Comparison of ENCODE assay signal across 8 cellular contexts in the genomic region with DNA sequence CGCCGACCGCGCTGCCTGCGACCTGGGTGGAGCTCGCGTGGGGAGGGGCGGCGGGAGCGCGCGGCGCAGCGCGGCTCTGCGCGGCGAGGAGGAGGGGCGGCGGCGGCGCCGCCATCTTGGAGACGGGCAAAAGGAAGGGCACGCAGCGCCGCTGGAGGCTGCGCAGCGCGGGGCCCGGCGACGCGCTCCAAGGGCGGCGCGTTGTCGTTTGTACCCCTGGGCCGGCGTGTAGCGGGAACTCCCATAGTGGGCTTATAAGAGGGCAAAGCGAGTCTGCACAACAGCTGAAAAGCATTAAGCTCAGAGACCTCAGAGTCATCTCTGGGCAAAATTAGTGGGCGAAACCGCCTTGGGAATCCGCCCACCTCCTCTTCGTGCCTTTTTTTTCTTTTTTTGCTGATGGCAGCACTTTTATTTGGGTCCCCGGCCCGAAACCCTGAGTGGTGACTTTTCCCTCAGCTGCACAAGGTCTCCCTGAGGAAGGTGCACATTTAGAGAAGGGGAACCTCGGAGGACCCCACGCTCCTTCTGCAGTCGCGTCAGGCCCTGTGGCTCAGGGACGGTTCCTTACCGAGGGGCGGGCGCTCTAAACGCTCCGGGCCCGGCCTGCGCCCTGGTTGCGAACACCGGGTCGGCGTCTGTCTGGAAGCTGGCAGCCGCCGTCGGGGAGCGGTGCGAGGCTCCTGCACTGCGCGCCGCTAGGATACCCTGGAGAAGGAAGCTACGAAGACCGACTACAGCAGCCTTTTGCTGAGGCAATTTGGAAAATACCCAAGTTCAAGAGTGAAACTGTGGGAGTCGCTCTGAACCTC. TPM values are rescaled to one million over a fixed set of nuclear protein-coding genes. Genes with fewer than 3 reads are reported as not detected.
DNase-seq lines count a peak whose midpoint lies in the region; ATAC-seq and TF ChIP-seq lines count a peak whose summit lies in the region.

No MANE protein-coding gene starts in this region.

- peak overlapping the region; percentile 80 for H3K4me2 ChIP-seq in OCI-LY3 (ENCODE audit: low read length)

- ATAC-seq in GM21381 (IDR thresholded peaks at IDR 0.05; ENCODE audit: unreplicated experiment): peak; percentile 92

- H3K79me2 ChIP-seq in OCI-LY3 (ENCODE audit: low read length): peaks cover 46% of the 10 kb centered on the region

- H3K9me3 ChIP-seq in OCI-LY3 (ENCODE audit: insufficient read depth, low read length) (no peaks in the 10 kb centered on the region), esophagus (ENCODE audit: control insufficient read depth in 2 of 2, insufficient read depth in 1 of 2, low read depth in 1 of 2, low read length in 1 of 2) (no peaks in the 10 kb centered on the region), muscle layer of colon (ENCODE audit: low read length) (no peaks in the 10 kb centered on the region)

- peaks cover 34% of the 10 kb centered on the region for H4K20me1 ChIP-seq in OCI-LY3 (ENCODE audit: insufficient read depth, low read length)

- 0 to 1% methylated on average over 47 to 75 of the region's 75 CpGs for WGBS in esophagus, 2 donors

- peak overlapping the region; percentile 75 for H2AFZ ChIP-seq in OCI-LY3 (ENCODE audit: low read depth, low read length)

- H3K36me3 ChIP-seq in OCI-LY3 (replicated peaks; ENCODE audit: low read depth, low read length): no peaks in the 10 kb centered on the region
- H3K36me3 ChIP-seq in esophagus (ENCODE audit: control insufficient read depth in 2 of 2, insufficient read depth in 2 of 2, low read length in 1 of 2): no peaks in the 10 kb centered on the region
- no peaks in the 10 kb centered on the region for H3K36me3 ChIP-seq in muscle layer of colon (ENCODE audit: insufficient read depth, low read length)

- H3K4me3 ChIP-seq in OCI-LY3 (ENCODE audit: low read length) (peak overlapping the region; percentile 98), esophagus (ENCODE audit: low read depth in 1 of 2, low read length in 2 of 2) (peak overlapping the region; percentile 76 to 84), muscle layer of colon (ENCODE audit: low read depth in 1 of 2, low read length in 2 of 2) (peak overlapping the region; percentile 67 to 87)

- in situ Hi-C loops in Caki2 (cut with HindIII; ENCODE audit: low pct_unique_long_range_greater_than_20kb, low sequenced_read_pairs): no loop called here

- DNase-seq in Caki2 (ENCODE audit: low read depth) (peak; percentile 91), HUDEP-2 (lab: John Stamatoyannopoulos, UW; ENCODE audit: unreplicated experiment in 76 of 76) (peak in 74 of 76 experiments; percentile 17 to 88 (median 76)), activated T-cell treated with anti-CD3 and anti-CD28 coated beads for 48 hours (ENCODE audit: low read depth) (peak; percentile 90)
- DNase-seq in stimulated activated CD8-positive, alpha-beta memory T cell treated with anti-CD3 and anti-CD28 coated beads, Interleukin-7, amount 100 ng/mL, for 1 hour (ENCODE audit: low read depth in 2 of 2): peak; percentile 75 to 78

- peak overlapping the region; percentile 84 for H3K9ac ChIP-seq in OCI-LY3 (ENCODE audit: low read length)
- peak overlapping the region; percentile 23 for H3K9ac ChIP-seq in muscle layer of colon (ENCODE audit: low read length)

- H3K4me1 ChIP-seq in OCI-LY3 (ENCODE audit: low read length) (peaks cover 15% of the 10 kb centered on the region), esophagus (ENCODE audit: control insufficient read depth in 2 of 2, insufficient read depth in 2 of 2, low read length in 1 of 2) (no peaks in the 10 kb centered on the region), muscle layer of colon (ENCODE audit: insufficient read depth, low read length) (peaks cover 15% of the 10 kb centered on the region)

- H3K27me3 ChIP-seq in OCI-LY3 (ENCODE audit: low read depth, low read length) (no peaks in the 10 kb centered on the region), esophagus (ENCODE audit: control insufficient read depth in 1 of 2, insufficient read depth in 2 of 2, low read length in 2 of 2) (no peaks in the 10 kb centered on the region), muscle layer of colon (ENCODE audit: control insufficient read depth in 1 of 2, insufficient read depth in 2 of 2, low read length in 2 of 2) (no peaks in the 10 kb centered on the region)

- no peak for TF ChIP-seq CTCF in OCI-LY3 (IDR thresholded peaks at IDR 0.05; ENCODE audit: low read depth, low read length)

- peak overlapping the region; percentile 70 for H3K27ac ChIP-seq in OCI-LY3 (ENCODE audit: low read length)
- H3K27ac ChIP-seq in esophagus (ENCODE audit: low read depth in 2 of 2, low read length in 1 of 2): peak overlapping the region; percentile 91 to 95
- peak overlapping the region; percentile 94 for H3K27ac ChIP-seq in muscle layer of colon (ENCODE audit: low read depth, low read length)

RNA-seq across cellular contexts. Expression of a gene that starts 0.4 kb away (rescaled TPM):
- total RNA-seq in Caki2 (2014; rRNA removed; shearing (Covaris generic); ENCODE audit: low replicate concordance): 22.9 and 41.2 TPM in 2 replicates
- polyA plus RNA-seq in esophagus: 10 to 100 TPM; 13.7 to 28.9 TPM

RNA-seq across cellular contexts. Expression of a gene that starts 19.5 kb away (rescaled TPM):
- 3.5 and 6.1 TPM in 2 replicates for total RNA-seq in Caki2 (2014; rRNA removed; shearing (Covaris generic); ENCODE audit: low replicate concordance)
- 1 to 10 TPM; 7.9 to 8.0 TPM for polyA plus RNA-seq in esophagus

Comparison
In these comparisons a context has a peak if more than half of its experiments do, and no peak if none do; other contexts are left out.
1. Peak in every context shown above with its lines: DNase-seq, ATAC-seq, H3K4me3 ChIP-seq and H3K27ac ChIP-seq.